Comparison of ENCODE assay signal across 1 cellular context in the genomic region with DNA sequence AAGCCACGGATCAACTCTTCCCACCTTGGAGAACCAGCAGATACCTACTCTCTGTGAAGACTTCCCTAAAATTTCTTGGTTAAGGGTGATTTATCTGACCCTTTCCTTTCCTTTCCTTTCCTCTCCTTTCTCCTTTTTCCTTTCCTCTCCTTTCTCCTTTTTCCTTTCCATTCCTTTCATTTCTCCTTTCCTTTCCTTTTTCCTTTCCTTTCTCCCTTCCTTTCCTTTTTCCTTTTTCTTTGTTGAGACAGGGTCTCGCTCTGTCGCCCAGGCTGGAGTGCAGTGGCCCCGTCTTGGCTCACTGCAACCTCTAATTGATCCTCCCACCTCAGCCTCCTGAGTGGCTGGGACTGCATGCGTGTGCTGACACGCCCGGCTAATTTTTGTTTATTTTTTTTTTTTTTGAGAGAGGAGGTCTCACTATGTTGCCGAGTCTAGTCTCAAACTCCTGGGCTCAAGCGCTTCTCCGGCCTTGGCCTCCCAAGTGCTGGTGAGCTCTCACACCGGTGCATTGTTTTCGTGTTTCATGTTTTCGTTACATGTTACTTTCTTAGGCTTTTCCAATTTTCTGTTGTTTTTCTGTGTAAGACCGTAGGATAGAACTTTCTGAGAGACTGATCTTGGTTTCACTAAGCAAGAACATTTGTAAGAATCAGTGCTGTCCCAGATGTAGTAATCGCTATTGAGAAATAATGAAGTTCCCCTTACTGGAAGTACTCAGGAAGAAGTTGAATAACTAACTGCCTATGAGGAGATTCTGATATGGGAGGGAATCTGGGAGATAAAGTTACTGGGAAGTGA.
A peak's percentile ranks its signal among the peaks of the same experiment; 100 is the strongest.
TF ChIP-seq lines count a peak whose summit lies in the region.

No MANE protein-coding gene starts in this region.

TF ChIP-seq in GM12878, 131 proteins besides CTCF, POLR2A, EP300 and RAD21:
- TF ChIP-seq MTA2 (IDR thresholded peaks at IDR 0.05; ENCODE audit: low read depth) (0 out of 2 replicates have a peak, but pooled peaks have one; percentile 23), IKZF2 (IDR thresholded peaks at IDR 0.05) (peak; percentile 35 to 53; a peak in 1 of 4 replicates), DPF2 (IDR thresholded peaks at IDR 0.05) (no peak), ZNF384 (IDR thresholded peaks at IDR 0.05; ENCODE audit: borderline replicate concordance, low read depth, low read length) (peak; percentile 44; the same call in 1 of the 2 replicates), NBN (IDR thresholded peaks at IDR 0.05) (peak; percentile 89), HDGF (IDR thresholded peaks at IDR 0.05) (peak; percentile 77; the same call in 1 of the 2 replicates), SREBF1 (IDR thresholded peaks at IDR 0.05; ENCODE audit: low read length) (no peak), ATF7 (IDR thresholded peaks at IDR 0.05; ENCODE audit: low read depth) (no peak), PAX5 (IDR thresholded peaks at IDR 0.05; ENCODE audit: borderline replicate concordance, low read depth, low read length) (peak; percentile 15; the same call in 1 of the 2 replicates), YBX1 (IDR thresholded peaks at IDR 0.05) (0 out of 2 replicates have a peak, but pooled peaks have one; percentile 65), MXI1 (IDR thresholded peaks at IDR 0.05; ENCODE audit: low read depth, low read length) (0 out of 2 replicates have a peak, but pooled peaks have one; percentile 20)
- TF ChIP-seq, protein P1, sequence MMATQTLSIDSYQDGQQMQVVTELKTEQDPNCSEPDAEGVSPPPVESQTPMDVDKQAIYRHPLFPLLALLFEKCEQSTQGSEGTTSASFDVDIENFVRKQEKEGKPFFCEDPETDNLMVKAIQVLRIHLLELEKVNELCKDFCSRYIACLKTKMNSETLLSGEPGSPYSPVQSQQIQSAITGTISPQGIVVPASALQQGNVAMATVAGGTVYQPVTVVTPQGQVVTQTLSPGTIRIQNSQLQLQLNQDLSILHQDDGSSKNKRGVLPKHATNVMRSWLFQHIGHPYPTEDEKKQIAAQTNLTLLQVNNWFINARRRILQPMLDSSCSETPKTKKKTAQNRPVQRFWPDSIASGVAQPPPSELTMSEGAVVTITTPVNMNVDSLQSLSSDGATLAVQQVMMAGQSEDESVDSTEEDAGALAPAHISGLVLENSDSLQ (IDR thresholded peaks at IDR 0.05) = peak; percentile 37; the same call in 1 of the 2 replicates
- TF ChIP-seq, protein P2, sequence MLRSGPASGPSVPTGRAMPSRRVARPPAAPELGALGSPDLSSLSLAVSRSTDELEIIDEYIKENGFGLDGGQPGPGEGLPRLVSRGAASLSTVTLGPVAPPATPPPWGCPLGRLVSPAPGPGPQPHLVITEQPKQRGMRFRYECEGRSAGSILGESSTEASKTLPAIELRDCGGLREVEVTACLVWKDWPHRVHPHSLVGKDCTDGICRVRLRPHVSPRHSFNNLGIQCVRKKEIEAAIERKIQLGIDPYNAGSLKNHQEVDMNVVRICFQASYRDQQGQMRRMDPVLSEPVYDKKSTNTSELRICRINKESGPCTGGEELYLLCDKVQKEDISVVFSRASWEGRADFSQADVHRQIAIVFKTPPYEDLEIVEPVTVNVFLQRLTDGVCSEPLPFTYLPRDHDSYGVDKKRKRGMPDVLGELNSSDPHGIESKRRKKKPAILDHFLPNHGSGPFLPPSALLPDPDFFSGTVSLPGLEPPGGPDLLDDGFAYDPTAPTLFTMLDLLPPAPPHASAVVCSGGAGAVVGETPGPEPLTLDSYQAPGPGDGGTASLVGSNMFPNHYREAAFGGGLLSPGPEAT (IDR thresholded peaks at IDR 0.05; ENCODE audit: low read depth) = 0 out of 2 replicates have a peak, but pooled peaks have one; percentile 15
- TF ChIP-seq, protein P3, sequence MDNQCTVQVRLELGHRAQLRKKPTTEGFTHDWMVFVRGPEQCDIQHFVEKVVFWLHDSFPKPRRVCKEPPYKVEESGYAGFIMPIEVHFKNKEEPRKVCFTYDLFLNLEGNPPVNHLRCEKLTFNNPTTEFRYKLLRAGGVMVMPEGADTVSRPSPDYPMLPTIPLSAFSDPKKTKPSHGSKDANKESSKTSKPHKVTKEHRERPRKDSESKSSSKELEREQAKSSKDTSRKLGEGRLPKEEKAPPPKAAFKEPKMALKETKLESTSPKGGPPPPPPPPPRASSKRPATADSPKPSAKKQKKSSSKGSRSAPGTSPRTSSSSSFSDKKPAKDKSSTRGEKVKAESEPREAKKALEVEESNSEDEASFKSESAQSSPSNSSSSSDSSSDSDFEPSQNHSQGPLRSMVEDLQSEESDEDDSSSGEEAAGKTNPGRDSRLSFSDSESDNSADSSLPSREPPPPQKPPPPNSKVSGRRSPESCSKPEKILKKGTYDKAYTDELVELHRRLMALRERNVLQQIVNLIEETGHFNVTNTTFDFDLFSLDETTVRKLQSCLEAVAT (IDR thresholded peaks at IDR 0.05) = peak; percentile 48; the same call in 1 of the 2 replicates
